In genomic region chr3:50648297-50648696, GRCh38 we compare ENCODE assay signal across 14 cellular contexts. TPM values are rescaled to one million over a fixed set of nuclear protein-coding genes. Genes with fewer than 3 reads are reported as not detected.
DNase-seq lines count a peak whose midpoint lies in the region; ATAC-seq and TF ChIP-seq lines count a peak whose summit lies in the region.
"Had no signal": no experiment of that assay in that cellular context is flagged by ENCODE, and none has a peak within 500 bp of the region (broad histone marks: within the 10 kb centered on the region; RNA-seq: fewer than 3 reads in every experiment).

No MANE protein-coding gene starts in this region.

- DNase-seq in activated naive CD4-positive, alpha-beta T cell treated with anti-CD3 and anti-CD28 coated beads for 36 hours: no peak
- no peak for DNase-seq in activated naive CD4-positive, alpha-beta T cell treated with anti-CD3 and anti-CD28 coated beads, Interleukin-2, amount 50 U/mL, for 16 hours
- DNase-seq in SK-MEL-5 (ENCODE audit: low read depth, low spot score): peak; percentile 13
- DNase-seq in coronary artery (ENCODE audit: low spot score): no peak
- peak; percentile 62 for DNase-seq in retina
- DNase-seq in NCI-H2107 treated with DMSO at 0.1 percent for 48 hours (lab: John Stamatoyannopoulos, UW; ENCODE audit: unreplicated experiment): no peak
- DNase-seq in OCI-M2 (lab: John Stamatoyannopoulos, UW; ENCODE audit: unreplicated experiment): no peak
- DNase-seq: activated effector memory CD4-positive, alpha-beta T cell treated with Interleukin-2 at 50 U/mL for 16 hours; effector CD4-positive, alpha-beta T cell; naive thymus-derived CD8-positive, alpha-beta T cell; NCI-H2171 treated with DMSO at 0.1 percent for 48 hours; SHP77 had no signal

- H3K9me3 Mint-ChIP-seq in activated naive CD4-positive, alpha-beta T cell treated with anti-CD3 and anti-CD28 coated beads for 36 hours: no peaks in the 10 kb centered on the region
- H3K9me3 Mint-ChIP-seq: IgD-negative memory B cell; naive thymus-derived CD8-positive, alpha-beta T cell had no signal

- no peak for ATAC-seq in GM21576 (IDR thresholded peaks at IDR 0.05; ENCODE audit: unreplicated experiment)
- ATAC-seq: naive thymus-derived CD8-positive, alpha-beta T cell had no signal

- H3K27ac ChIP-seq in coronary artery: peak overlapping the region; percentile 5 to 39

- peaks cover 3% of the 10 kb centered on the region for H3K4me1 Mint-ChIP-seq in activated naive CD4-positive, alpha-beta T cell treated with anti-CD3 and anti-CD28 coated beads for 36 hours (ENCODE audit: low read depth)
- H3K4me1 Mint-ChIP-seq: IgD-negative memory B cell had no signal

- intact Hi-C loops in activated naive CD4-positive, alpha-beta T cell treated with anti-CD3 and anti-CD28 coated beads for 36 hours (cut with micrococcal nuclease): no loop called here

- in situ Hi-C loops in SK-MEL-5 (cut with HindIII; ENCODE audit: low pct_unique_long_range_greater_than_20kb, low sequenced_read_pairs): no loop called here

- CTCF ChIA-PET in activated naive CD4-positive, alpha-beta T cell treated with anti-CD3 and anti-CD28 coated beads for 36 hours (lab: Charles Lee): interaction anchor here (0.6 to 10.6 kb wide), 3 partner anchors 33 to 99 kb away, joined by 3 to 148 read pairs (median 3); partner anchors contain the start of gene MAPKAPK3

- no peaks in the 10 kb centered on the region for H3K27me3 Mint-ChIP-seq in activated naive CD4-positive, alpha-beta T cell treated with anti-CD3 and anti-CD28 coated beads for 36 hours (ENCODE audit: low read depth)
- H3K27me3 Mint-ChIP-seq: IgD-negative memory B cell; naive thymus-derived CD8-positive, alpha-beta T cell had no signal

- H3K4me3 ChIP-seq in coronary artery: no peak overlapping the region

- no peak overlapping the region for H3K4me3 Mint-ChIP-seq in activated naive CD4-positive, alpha-beta T cell treated with anti-CD3 and anti-CD28 coated beads for 36 hours
- H3K4me3 Mint-ChIP-seq: IgD-negative memory B cell had no signal

- H3K27ac Mint-ChIP-seq in activated naive CD4-positive, alpha-beta T cell treated with anti-CD3 and anti-CD28 coated beads for 36 hours: peak overlapping the region; percentile 50
- H3K27ac Mint-ChIP-seq: IgD-negative memory B cell had no signal

- no peak for TF ChIP-seq CTCF in coronary artery (IDR thresholded peaks at IDR 0.05)

- peaks cover 17% of the 10 kb centered on the region for H3K36me3 Mint-ChIP-seq in activated naive CD4-positive, alpha-beta T cell treated with anti-CD3 and anti-CD28 coated beads for 36 hours (ENCODE audit: low read depth)

RNA-seq across cellular contexts. Expression of gene DOCK3, which starts 26.4 kb away (rescaled TPM):
- total RNA-seq in activated naive CD4-positive, alpha-beta T cell treated with anti-CD3 and anti-CD28 coated beads for 36 hours: 1 to 10 TPM; 1.6 to 1.7 TPM
- 0.11 and 0.26 TPM in 2 replicates for total RNA-seq in SK-MEL-5 (2014; rRNA removed; shearing (Covaris generic))
- 0.54 and 0.57 TPM in 2 replicates for polyA plus RNA-seq in SK-MEL-5 (2015; cell fraction: cytosol; rRNA removed)
- polyA plus RNA-seq in SK-MEL-5 (2015; cell fraction: nucleus; rRNA removed): 3.2 and 3.6 TPM in 2 replicates
- polyA plus RNA-seq: IgD-negative memory B cell had no signal

RNA-seq across cellular contexts. Expression of gene MAPKAPK3, which starts 31.3 kb away (rescaled TPM):
- 100 to 1,000 TPM; 105 to 106 TPM for total RNA-seq in activated naive CD4-positive, alpha-beta T cell treated with anti-CD3 and anti-CD28 coated beads for 36 hours
- total RNA-seq in SK-MEL-5 (2014; rRNA removed; shearing (Covaris generic)): 64.8 and 66.5 TPM in 2 replicates
- polyA plus RNA-seq in SK-MEL-5 (2015; cell fraction: cytosol; rRNA removed): 66.5 and 75.2 TPM in 2 replicates
- polyA plus RNA-seq in SK-MEL-5 (2015; cell fraction: nucleus; rRNA removed): 21.9 and 26.9 TPM in 2 replicates

RNA-seq across cellular contexts. Expression of gene CISH, which starts 36.7 kb away (rescaled TPM):
- total RNA-seq in activated naive CD4-positive, alpha-beta T cell treated with anti-CD3 and anti-CD28 coated beads for 36 hours: 100 to 1,000 TPM; 136 to 138 TPM
- 0.16 and 0.32 TPM in 2 replicates for total RNA-seq in SK-MEL-5 (2014; rRNA removed; shearing (Covaris generic))
- polyA plus RNA-seq in SK-MEL-5 (2015; cell fraction: cytosol; rRNA removed): 1.8 and 2.3 TPM in 2 replicates
- polyA plus RNA-seq in SK-MEL-5 (2015; cell fraction: nucleus; rRNA removed): 1.9 and 2.1 TPM in 2 replicates

Comparison
In these comparisons a context has a peak if more than half of its experiments do, and no peak if none do; other contexts are left out.
1. DNase-seq: peak in SK-MEL-5 (single experiment) and retina (single experiment); none in activated naive CD4-positive, alpha-beta T cell treated with anti-CD3 and anti-CD28 coated beads for 36 hours (single experiment), activated naive CD4-positive, alpha-beta T cell treated with anti-CD3 and anti-CD28 coated beads, Interleukin-2, amount 50 U/mL, for 16 hours (single experiment), coronary artery (single experiment), NCI-H2107 treated with DMSO at 0.1 percent for 48 hours (single experiment) and OCI-M2 (single experiment).
2. RNA of gene CISH, which starts 36.7 kb away (total RNA-seq): 136 to 138 TPM in activated naive CD4-positive, alpha-beta T cell treated with anti-CD3 and anti-CD28 coated beads for 36 hours; 0.16 to 0.32 TPM in SK-MEL-5; every median in the first group is over 100 times any median in the second.